Comparison of ENCODE assay signal across 14 cellular contexts in genomic region chr11:12642040-12642439, GRCh38. TPM values are rescaled to one million over a fixed set of nuclear protein-coding genes. Genes with fewer than 3 reads are reported as not detected.
A peak's percentile ranks its signal among the peaks of the same experiment; 100 is the strongest.
DNase-seq lines count a peak whose midpoint lies in the region; ATAC-seq and TF ChIP-seq lines count a peak whose summit lies in the region.
"Had no signal": no experiment of that assay in that cellular context is flagged by ENCODE, and none has a peak within 500 bp of the region (broad histone marks: within the 10 kb centered on the region; RNA-seq: fewer than 3 reads in every experiment).

No MANE protein-coding gene starts in this region.

- H3K4me1 ChIP-seq in A673 (ENCODE audit: insufficient read depth, low read length, poor library complexity, severe bottlenecking) (no peaks in the 10 kb centered on the region), esophagus muscularis mucosa (no peaks in the 10 kb centered on the region)
- H3K4me1 ChIP-seq: foreskin keratinocyte had no signal

- no peaks in the 10 kb centered on the region for H3K36me3 Mint-ChIP-seq in nephron progenitor cell (ENCODE audit: low read depth)

- POLR2A ChIA-PET in A673 (lab: Charles Lee; ENCODE audit: low non-redundant PET) = interaction anchor here (0.6 kb wide), 1 partner anchor 177 kb away, joined by 4 read pairs; no protein-coding TSS in a partner anchor

- H3K9me3 ChIP-seq in A673 (ENCODE audit: low read depth, low read length, poor library complexity, severe bottlenecking) (no peaks in the 10 kb centered on the region), esophagus muscularis mucosa (no peaks in the 10 kb centered on the region)

- CTCF ChIA-PET in A673 (lab: Charles Lee) = no interaction called here

- no peak for TF ChIP-seq CTCF in nephron progenitor cell (IDR thresholded peaks at IDR 0.05)
- TF ChIP-seq CTCF in A673 (conservative IDR thresholded peaks at IDR 0.05; ENCODE audit: low read depth, low read length) = no peak
- TF ChIP-seq CTCF in esophagus muscularis mucosa (IDR thresholded peaks at IDR 0.05) = no peak

- H3K4me3 ChIP-seq in A673 (ENCODE audit: low read depth, low read length, poor library complexity, severe bottlenecking) (no peak overlapping the region), esophagus muscularis mucosa (no peak overlapping the region)
- H3K4me3 ChIP-seq: MG63 had no signal

- H3K4me1 Mint-ChIP-seq in nephron progenitor cell = peaks cover 18% of the 10 kb centered on the region

- no peak for ATAC-seq in HG02763 (IDR thresholded peaks at IDR 0.05; ENCODE audit: unreplicated experiment)
- ATAC-seq in GM18519 (IDR thresholded peaks at IDR 0.05; ENCODE audit: low FRiP score, unreplicated experiment) = no peak
- ATAC-seq: foreskin keratinocyte; left lobe of liver; stimulated activated naive CD8-positive, alpha-beta T cell treated with anti-CD3 and anti-CD28 coated beads, Interleukin-15, amount 100 ng/mL, for 72 hours had no signal

- intact Hi-C loops in A673 (cut with micrococcal nuclease; ENCODE audit: unreplicated experiment) = no loop called here
- intact Hi-C loops in esophagus muscularis mucosa (cut with DNase I) = no loop called here

- no TSS peak for BruUV-seq in A673 (replicated peaks; lab: Mats Ljungman, UMichigan)

- TF ChIP-seq POLR2A in esophagus muscularis mucosa (IDR thresholded peaks at IDR 0.05; ENCODE audit: low read depth) = no peak

- DNase-seq in DMS 273 treated with DMSO at 0.1 percent for 48 hours (lab: John Stamatoyannopoulos, UW) (peak; percentile 20), HT1080 (ENCODE audit: low read depth) (peak; percentile 32), dermis blood vessel endothelial cell (peak; percentile 54), nephron progenitor cell (no peak), A673 (ENCODE audit: low spot score) (no peak), esophagus muscularis mucosa (ENCODE audit: extremely low spot score) (no peak)
- DNase-seq: Caco-2; foreskin keratinocyte; MG63; stimulated activated CD4-positive, alpha-beta T cell treated with anti-CD3 and anti-CD28 coated beads, Interleukin-4, amount 100 ng/mL, for 1 hour; stimulated activated naive CD8-positive, alpha-beta T cell treated with anti-CD3 and anti-CD28 coated beads, Interleukin-15, amount 100 ng/mL, for 72 hours had no signal

- H3K27me3 ChIP-seq in A673 (replicated peaks; ENCODE audit: insufficient read depth, low read depth, low read length, poor library complexity) = no peaks in the 10 kb centered on the region
- no peaks in the 10 kb centered on the region for H3K27me3 ChIP-seq in esophagus muscularis mucosa
- H3K27me3 ChIP-seq: foreskin keratinocyte, MG63 had no signal

- H3K27ac ChIP-seq in A673 (ENCODE audit: low read depth, low read length, poor library complexity, severe bottlenecking) = no peak overlapping the region
- H3K27ac ChIP-seq in esophagus muscularis mucosa (replicated peaks in 1 of 4) = no peak overlapping the region
- H3K27ac ChIP-seq: foreskin keratinocyte had no signal

- H3K27ac Mint-ChIP-seq in nephron progenitor cell = peak overlapping the region; percentile 86
- H3K27ac Mint-ChIP-seq: stimulated activated naive CD8-positive, alpha-beta T cell treated with anti-CD3 and anti-CD28 coated beads, Interleukin-15, amount 100 ng/mL, for 72 hours had no signal

- peaks cover 19% of the 10 kb centered on the region for H3K9me3 Mint-ChIP-seq in nephron progenitor cell
- H3K9me3 Mint-ChIP-seq: stimulated activated naive CD8-positive, alpha-beta T cell treated with anti-CD3 and anti-CD28 coated beads, Interleukin-15, amount 100 ng/mL, for 72 hours had no signal

- WGBS in esophagus muscularis mucosa = 52% methylated on average over 5 of the region's 5 CpGs

- no peak overlapping the region for H3K4me3 Mint-ChIP-seq in nephron progenitor cell
- H3K4me3 Mint-ChIP-seq: stimulated activated naive CD8-positive, alpha-beta T cell treated with anti-CD3 and anti-CD28 coated beads, Interleukin-15, amount 100 ng/mL, for 72 hours had no signal

- no peak for TF ChIP-seq EP300 in esophagus muscularis mucosa (IDR thresholded peaks at IDR 0.05)

- H3K36me3 ChIP-seq in A673 (ENCODE audit: insufficient read depth, low read length, poor library complexity, severe bottlenecking) (no peaks in the 10 kb centered on the region), esophagus muscularis mucosa (no peaks in the 10 kb centered on the region)
- H3K36me3 ChIP-seq: MG63 had no signal

- H3K27me3 Mint-ChIP-seq in nephron progenitor cell (ENCODE audit: low read depth, poor library complexity) = no peaks in the 10 kb centered on the region

RNA-seq across cellular contexts. Expression of gene TEAD1, which starts 32.2 kb away (rescaled TPM):
- total RNA-seq in HT1080 (2014; rRNA removed; shearing (Covaris generic)) = 60.5 and 74.3 TPM in 2 replicates
- 32.4 and 49.6 TPM in 2 replicates for polyA plus RNA-seq in HT1080 (2015; cell fraction: cytosol; rRNA removed)
- polyA plus RNA-seq in HT1080 (2015; cell fraction: nucleus; rRNA removed) = 71.0 and 75.3 TPM in 2 replicates
- total RNA-seq in dermis blood vessel endothelial cell (27.1 and 38.4 TPM in 2 replicates), A673 (2021) (74.6 and 81.8 TPM in 2 replicates), esophagus muscularis mucosa (100 to 1,000 TPM; 147 to 307 (median 232) TPM)

Comparison
In these comparisons a context has a peak if more than half of its experiments do, and no peak if none do; other contexts are left out.
1. DNase-seq: peak in DMS 273 treated with DMSO at 0.1 percent for 48 hours (single experiment), HT1080 (single experiment) and dermis blood vessel endothelial cell (single experiment); none in nephron progenitor cell (single experiment), A673 (single experiment) and esophagus muscularis mucosa (single experiment).